In the genomic region with DNA sequence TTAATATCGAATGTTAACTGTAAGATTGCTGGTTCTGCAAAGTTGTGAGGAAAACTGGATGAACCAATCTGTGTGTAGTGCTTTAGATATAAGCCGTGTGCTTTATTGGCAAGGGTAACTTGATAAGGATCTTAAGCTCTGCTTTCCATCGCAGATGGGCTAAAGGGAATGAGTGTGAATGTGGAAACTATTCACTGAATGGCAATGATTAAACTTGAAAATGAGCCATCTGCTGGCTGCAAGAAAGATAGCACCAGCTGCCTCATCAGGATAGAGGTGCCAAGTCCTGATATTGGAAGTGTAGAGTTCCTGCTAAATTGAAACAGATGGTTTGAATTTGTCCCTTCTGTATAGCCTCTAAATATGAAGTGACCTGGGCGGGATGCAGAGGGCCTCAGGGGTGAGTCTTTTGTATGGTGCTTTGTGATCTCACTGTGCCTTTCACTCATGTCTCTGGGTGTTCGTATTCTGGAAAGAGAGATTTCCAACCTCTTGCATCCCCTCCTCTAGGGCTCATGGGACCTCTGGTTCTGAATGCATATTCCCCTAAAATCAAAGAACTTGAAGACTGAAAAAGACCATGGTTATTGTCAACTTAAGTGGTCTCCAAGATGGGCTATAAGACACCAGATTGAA, we compare ENCODE assay signal across 9 cellular contexts. TPM values are rescaled to one million over a fixed set of nuclear protein-coding genes. Genes with fewer than 3 reads are reported as not detected.
DNase-seq lines count a peak whose midpoint lies in the region; ATAC-seq and TF ChIP-seq lines count a peak whose summit lies in the region.
"Had no signal": no experiment of that assay in that cellular context is flagged by ENCODE, and none has a peak within 500 bp of the region (broad histone marks: within the 10 kb centered on the region; RNA-seq: fewer than 3 reads in every experiment).

No MANE protein-coding gene starts in this region.

- no peaks in the 10 kb centered on the region for H3K4me1 ChIP-seq in OCI-LY3 (ENCODE audit: low read length)
- H3K4me1 ChIP-seq in fibroblast of lung (ENCODE audit: control insufficient read depth, extremely low read depth, insufficient read depth, low read length) = no peaks in the 10 kb centered on the region
- no peaks in the 10 kb centered on the region for H3K4me1 ChIP-seq in gastroesophageal sphincter

- no peak overlapping the region for H3K4me2 ChIP-seq in OCI-LY3 (ENCODE audit: low read length)
- no peak overlapping the region for H3K4me2 ChIP-seq in fibroblast of lung (ENCODE audit: extremely low read depth, insufficient read depth, low read length)

- no peak for ATAC-seq in naive thymus-derived CD8-positive, alpha-beta T cell
- ATAC-seq in gastroesophageal sphincter (no peak), GM18520 (IDR thresholded peaks at IDR 0.05; ENCODE audit: unreplicated experiment) (no peak)

- no peaks in the 10 kb centered on the region for H3K9me3 Mint-ChIP-seq in naive thymus-derived CD8-positive, alpha-beta T cell

- H3K36me3 ChIP-seq in OCI-LY3 (replicated peaks; ENCODE audit: low read depth, low read length) = no peaks in the 10 kb centered on the region
- no peaks in the 10 kb centered on the region for H3K36me3 ChIP-seq in fibroblast of lung (ENCODE audit: control insufficient read depth, insufficient read depth, low read length)
- no peaks in the 10 kb centered on the region for H3K36me3 ChIP-seq in gastroesophageal sphincter

- no peaks in the 10 kb centered on the region for H3K36me3 Mint-ChIP-seq in naive thymus-derived CD8-positive, alpha-beta T cell

- H4K20me1 ChIP-seq in OCI-LY3 (ENCODE audit: insufficient read depth, low read length) (no peaks in the 10 kb centered on the region), fibroblast of lung (ENCODE audit: control insufficient read depth, extremely low read depth, insufficient read depth, low read length) (no peaks in the 10 kb centered on the region)

- H3K27me3 Mint-ChIP-seq in naive thymus-derived CD8-positive, alpha-beta T cell = peaks cover 0 to 9% (median 4%) of the 10 kb centered on the region in 5 donors

- H3K27ac Mint-ChIP-seq in naive thymus-derived CD8-positive, alpha-beta T cell = no peak overlapping the region

- no peak overlapping the region for H3K9ac ChIP-seq in OCI-LY3 (ENCODE audit: low read length)
- H3K9ac ChIP-seq in fibroblast of lung (ENCODE audit: insufficient read depth, low read length) = no peak overlapping the region

- POLR2A ChIA-PET in naive thymus-derived CD8-positive, alpha-beta T cell (lab: Charles Lee) = interaction anchor here (0.6 kb wide), 1 partner anchor 154 kb away, joined by 3 read pairs; no protein-coding TSS in a partner anchor

- H3K27me3 ChIP-seq in OCI-LY3 (ENCODE audit: low read depth, low read length) = peaks cover 42% of the 10 kb centered on the region
- H3K27me3 ChIP-seq in fibroblast of lung (ENCODE audit: control insufficient read depth, insufficient read depth, low read length) = no peaks in the 10 kb centered on the region
- peaks cover 12% of the 10 kb centered on the region for H3K27me3 ChIP-seq in gastroesophageal sphincter

- DNase-seq in AG09319 (ENCODE audit: extremely low read depth, low read depth) (no peak), GM13977 (ENCODE audit: low spot score) (peak; percentile 39), fibroblast of lung (ENCODE audit: low read depth in 2 of 2) (peak; percentile 4 to 7), retina (peak; percentile 19)
- no peak for DNase-seq in naive thymus-derived CD8-positive, alpha-beta T cell

- TF ChIP-seq EP300 in gastroesophageal sphincter (IDR thresholded peaks at IDR 0.05) = no peak

- 38 to 100% methylated on average over 1 to 5 of the region's 5 CpGs for WGBS in gastroesophageal sphincter (ENCODE audit: low coverage in 1 of 2), 2 donors

- H3K4me3 Mint-ChIP-seq in naive thymus-derived CD8-positive, alpha-beta T cell = no peak overlapping the region

- H3K27ac ChIP-seq in OCI-LY3 (ENCODE audit: low read length) (no peak overlapping the region), fibroblast of lung (ENCODE audit: insufficient read depth, low read length) (no peak overlapping the region), gastroesophageal sphincter (no peak overlapping the region)
- H3K27ac ChIP-seq: epithelial cell of prostate had no signal

- H3K4me3 ChIP-seq in OCI-LY3 (ENCODE audit: low read length) (no peak overlapping the region), fibroblast of lung (replicated peaks in 1 of 4; ENCODE audit: control extremely low read depth in 1 of 4, insufficient read depth in 1 of 4, low read depth in 3 of 4, low read length in 4 of 4) (no peak overlapping the region), gastroesophageal sphincter (no peak overlapping the region)

- in situ Hi-C loops in GM13977 (cut with MboI; ENCODE audit: low pct_unique_long_range_greater_than_20kb, low sequenced_read_pairs, unreplicated experiment) = loop anchor here (25.0 kb wide), 1 partner anchor 104 kb away; a partner anchor contains a TSS

- H3K4me1 Mint-ChIP-seq in naive thymus-derived CD8-positive, alpha-beta T cell = peaks cover 0 to 23% (median under 1%) of the 10 kb centered on the region in 4 donors

- TF ChIP-seq CTCF in AG09319 (IDR thresholded peaks at IDR 0.05; ENCODE audit: low read depth, low read length) = peak; percentile 29
- TF ChIP-seq CTCF in GM13977 (IDR thresholded peaks at IDR 0.05; ENCODE audit: extremely low read depth, insufficient read depth, missing control alignments) = peak; percentile 82
- TF ChIP-seq CTCF in OCI-LY3 (IDR thresholded peaks at IDR 0.05; ENCODE audit: low read depth, low read length) = peak; percentile 95
- TF ChIP-seq CTCF in fibroblast of lung (conservative IDR thresholded peaks at IDR 0.05 in 1 of 2, IDR thresholded peaks at IDR 0.05 in 1 of 2; ENCODE audit: low read depth in 1 of 2, low read length in 2 of 2) = peak; percentile 31 to 45
- peak in 1 of 4 experiments; percentile 12 for TF ChIP-seq CTCF in gastroesophageal sphincter (IDR thresholded peaks at IDR 0.05)

- H2AFZ ChIP-seq in OCI-LY3 (ENCODE audit: low read depth, low read length) = no peak overlapping the region
- H2AFZ ChIP-seq in fibroblast of lung (ENCODE audit: low read length) = no peak overlapping the region

- H3K79me2 ChIP-seq in OCI-LY3 (ENCODE audit: low read length) = no peaks in the 10 kb centered on the region
- H3K79me2 ChIP-seq in fibroblast of lung (ENCODE audit: control insufficient read depth, insufficient read depth, low read length) = no peaks in the 10 kb centered on the region

- TF ChIP-seq POLR2A in gastroesophageal sphincter (IDR thresholded peaks at IDR 0.05) = no peak

- H3K9me3 ChIP-seq in OCI-LY3 (ENCODE audit: insufficient read depth, low read length) = no peaks in the 10 kb centered on the region
- no peaks in the 10 kb centered on the region for H3K9me3 ChIP-seq in fibroblast of lung (ENCODE audit: control insufficient read depth, insufficient read depth, low read depth, low read length)
- no peaks in the 10 kb centered on the region for H3K9me3 ChIP-seq in gastroesophageal sphincter

RNA-seq across cellular contexts. Expression of a gene that starts 9.2 kb away (rescaled TPM):
- total RNA-seq in fibroblast of lung (not detected in 2 replicates), gastroesophageal sphincter (under 1 TPM in 2 of 4 donors, not detected in 2; 0.12 to 0.35 TPM)
- polyA plus RNA-seq in fibroblast of lung = not detected in 2 replicates
- not detected in 2 replicates for polyA plus RNA-seq in fibroblast of lung (2012)
- polyA minus RNA-seq in fibroblast of lung (ENCODE audit: low replicate concordance) = not detected in 2 replicates
- total RNA-seq in naive thymus-derived CD8-positive, alpha-beta T cell = 1 to 10 TPM; 6.3 to 8.6 TPM
- polyA plus RNA-seq in naive thymus-derived CD8-positive, alpha-beta T cell = 10 to 100 TPM in 1 of 3 donors, 1 to 10 TPM in 2; 1.3 to 30.5 (median 2.1) TPM

Comparison
In these comparisons a context has a peak if more than half of its experiments do, and no peak if none do; other contexts are left out.
1. DNase-seq: peak in GM13977 (single experiment), fibroblast of lung (2 of 2) and retina (single experiment); none in AG09319 (single experiment) and naive thymus-derived CD8-positive, alpha-beta T cell (0 of 10).